ENCODE assay signal across 9 cellular contexts in the genomic region with DNA sequence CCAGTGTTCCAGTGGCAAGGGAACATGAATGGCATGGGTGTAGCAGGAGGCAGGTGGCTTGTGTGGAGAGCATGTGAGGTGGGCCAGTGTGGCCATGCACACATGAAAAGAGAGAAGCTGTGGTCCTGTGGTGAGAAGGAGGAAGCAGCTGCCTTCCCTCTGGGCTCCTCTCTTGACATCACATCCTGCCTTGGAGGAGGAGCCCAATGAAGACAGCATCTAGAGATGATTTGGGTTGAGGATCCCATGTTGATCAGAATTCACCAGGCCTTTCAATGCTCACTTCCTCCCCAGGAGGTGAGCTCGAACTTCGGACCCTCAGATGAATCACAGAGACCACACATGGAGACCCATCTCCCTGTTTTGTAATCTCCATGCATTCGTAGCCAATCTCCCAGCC.
A peak's percentile ranks its signal among the peaks of the same experiment; 100 is the strongest.
DNase-seq lines count a peak whose midpoint lies in the region; ATAC-seq and TF ChIP-seq lines count a peak whose summit lies in the region.
"Had no signal": no experiment of that assay in that cellular context is flagged by ENCODE, and none has a peak within 500 bp of the region (broad histone marks: within the 10 kb centered on the region; RNA-seq: fewer than 3 reads in every experiment).

No MANE protein-coding gene starts in this region.

- CTCF ChIA-PET in A673 (lab: Charles Lee), result no interaction called here

- TF ChIP-seq CTCF in DND-41 (IDR thresholded peaks at IDR 0.05; ENCODE audit: borderline replicate concordance, extremely low read depth, low read length, poor library complexity, severe bottlenecking), result no peak
- no peak for TF ChIP-seq CTCF in brain microvascular endothelial cell (IDR thresholded peaks at IDR 0.05; ENCODE audit: low read depth, low read length, missing control alignments)
- TF ChIP-seq CTCF in A673 (conservative IDR thresholded peaks at IDR 0.05; ENCODE audit: low read depth, low read length), result no peak

- H3K27me3 ChIP-seq in DND-41 (ENCODE audit: insufficient read depth, low read length, poor library complexity) (no peaks in the 10 kb centered on the region), brain microvascular endothelial cell (replicated peaks) (no peaks in the 10 kb centered on the region), A673 (replicated peaks; ENCODE audit: insufficient read depth, low read depth, low read length, poor library complexity) (no peaks in the 10 kb centered on the region)

- no peaks in the 10 kb centered on the region for H3K9me3 ChIP-seq in DND-41 (ENCODE audit: insufficient read depth, low read length, severe bottlenecking)
- no peaks in the 10 kb centered on the region for H3K9me3 ChIP-seq in A673 (ENCODE audit: low read depth, low read length, poor library complexity, severe bottlenecking)

- in situ Hi-C loops in brain microvascular endothelial cell (cut with HindIII; ENCODE audit: low pct_ligation_motif_present, low sequenced_read_pairs), result no loop called here

- no peak overlapping the region for H3K4me2 ChIP-seq in DND-41 (ENCODE audit: insufficient read depth, low read length)

- intact Hi-C loops in A673 (cut with micrococcal nuclease; ENCODE audit: unreplicated experiment), result no loop called here

- no peaks in the 10 kb centered on the region for H4K20me1 ChIP-seq in DND-41 (ENCODE audit: insufficient read depth, low read length)

- BruUV-seq in A673 (replicated peaks; lab: Mats Ljungman, UMichigan), result no TSS peak

- H3K4me1 ChIP-seq in DND-41 (ENCODE audit: insufficient read depth, low read length), result peaks cover 22% of the 10 kb centered on the region
- H3K4me1 ChIP-seq in A673 (ENCODE audit: insufficient read depth, low read length, poor library complexity, severe bottlenecking), result peaks cover 27% of the 10 kb centered on the region

- peak overlapping the region; percentile 37 for H2AFZ ChIP-seq in DND-41 (ENCODE audit: low read depth, low read length)

- H3K4me3 ChIP-seq in DND-41 (ENCODE audit: low read depth in 1 of 2, low read length in 2 of 2) (no peak overlapping the region), brain microvascular endothelial cell (ENCODE audit: low read depth, low read length) (no peak overlapping the region), A673 (ENCODE audit: low read depth, low read length, poor library complexity, severe bottlenecking) (no peak overlapping the region)

- no peak overlapping the region for H3K9ac ChIP-seq in DND-41 (ENCODE audit: low read depth, low read length)

- peak; percentile 83 for DNase-seq in DND-41
- peak in 3 of 5 experiments; percentile 45 to 97 (median 61) for DNase-seq in T-helper 2 cell
- DNase-seq in medulla oblongata (ENCODE audit: extremely low spot score), result peak; percentile 68
- DNase-seq in iPS-NIHi11 (ENCODE audit: low spot score), result no peak
- DNase-seq in brain microvascular endothelial cell, result no peak
- no peak for DNase-seq in A673 (ENCODE audit: low spot score)
- DNase-seq: NCI-H524 treated with DMSO at 0.1 percent for 48 hours had no signal

- no peaks in the 10 kb centered on the region for H3K79me2 ChIP-seq in DND-41 (ENCODE audit: insufficient read depth, low read length)

- H3K36me3 ChIP-seq in DND-41 (ENCODE audit: insufficient read depth, low read length) (no peaks in the 10 kb centered on the region), brain microvascular endothelial cell (replicated peaks) (no peaks in the 10 kb centered on the region), A673 (ENCODE audit: insufficient read depth, low read length, poor library complexity, severe bottlenecking) (no peaks in the 10 kb centered on the region)

- POLR2A ChIA-PET in A673 (lab: Charles Lee; ENCODE audit: low non-redundant PET), result no interaction called here

- peak overlapping the region; percentile 55 for H3K27ac ChIP-seq in DND-41 (ENCODE audit: low read length)
- no peak overlapping the region for H3K27ac ChIP-seq in brain microvascular endothelial cell
- no peak overlapping the region for H3K27ac ChIP-seq in A673 (ENCODE audit: low read depth, low read length, poor library complexity, severe bottlenecking)

- ATAC-seq in DND-41 (ENCODE audit: insufficient read depth, low read depth), result peak; percentile 89
- peak; percentile 66 for ATAC-seq in HG03159 (IDR thresholded peaks at IDR 0.05; ENCODE audit: unreplicated experiment)
- no peak for ATAC-seq in GM18498 (IDR thresholded peaks at IDR 0.05; ENCODE audit: unreplicated experiment)

Comparison
In these comparisons a context has a peak if more than half of its experiments do, and no peak if none do; other contexts are left out.
1. DNase-seq: peak in DND-41 (single experiment), T-helper 2 cell (3 of 5) and medulla oblongata (single experiment); none in iPS-NIHi11 (single experiment), brain microvascular endothelial cell (single experiment) and A673 (single experiment).